Comparison of ENCODE assay signal across 6 cellular contexts in the genomic region with DNA sequence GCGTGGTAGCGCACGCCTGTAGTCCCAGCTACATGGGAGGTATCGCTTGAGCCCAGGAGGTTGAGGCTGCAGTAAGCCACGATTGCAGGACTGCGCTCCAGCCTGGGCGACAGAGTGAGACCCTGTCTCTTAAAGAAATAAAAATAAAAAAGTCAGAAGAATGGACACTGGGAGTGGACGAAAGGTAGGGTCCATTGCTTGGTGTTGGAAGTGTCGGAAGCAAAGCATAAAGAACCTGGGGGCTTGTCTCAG. TPM values are rescaled to one million over a fixed set of nuclear protein-coding genes. Genes with fewer than 3 reads are reported as not detected.
DNase-seq lines count a peak whose midpoint lies in the region; ATAC-seq and TF ChIP-seq lines count a peak whose summit lies in the region.

No MANE protein-coding gene starts in this region.

- peak overlapping the region; percentile 81 for H3K4me3 ChIP-seq in A673 (ENCODE audit: low read depth, low read length, poor library complexity, severe bottlenecking)
- H3K4me3 ChIP-seq in RWPE2 (ENCODE audit: severe bottlenecking) = peak overlapping the region; percentile 63
- peak overlapping the region; percentile 67 for H3K4me3 ChIP-seq in iPS-18a (ENCODE audit: low read length)

- H3K36me3 ChIP-seq in A673 (ENCODE audit: insufficient read depth, low read length, poor library complexity, severe bottlenecking) = peaks cover 16% of the 10 kb centered on the region
- no peaks in the 10 kb centered on the region for H3K36me3 ChIP-seq in RWPE2 (ENCODE audit: low read depth)
- no peaks in the 10 kb centered on the region for H3K36me3 ChIP-seq in iPS-18a (ENCODE audit: control insufficient read depth, low read depth, low read length)

- H3K9me3 ChIP-seq in A673 (ENCODE audit: low read depth, low read length, poor library complexity, severe bottlenecking) = no peaks in the 10 kb centered on the region
- H3K9me3 ChIP-seq in RWPE2 (ENCODE audit: severe bottlenecking) = peaks cover 2% of the 10 kb centered on the region
- H3K9me3 ChIP-seq in iPS-18a (ENCODE audit: control insufficient read depth, low read depth, low read length) = no peaks in the 10 kb centered on the region

- BruUV-seq in A673 (replicated peaks; lab: Mats Ljungman, UMichigan) = no TSS peak

- H3K27ac ChIP-seq in A673 (ENCODE audit: low read depth, low read length, poor library complexity, severe bottlenecking) = no peak overlapping the region
- H3K27ac ChIP-seq in RWPE2 (ENCODE audit: poor library complexity, severe bottlenecking) = no peak overlapping the region
- no peak overlapping the region for H3K27ac ChIP-seq in iPS-18a (ENCODE audit: low read length)

- CTCF ChIA-PET in A673 (lab: Charles Lee) = no interaction called here

- DNase-seq in A673 (ENCODE audit: low spot score) = no peak
- no peak for DNase-seq in RWPE2 (ENCODE audit: low spot score)
- no peak for DNase-seq in kidney glomerular epithelial cell (lab: John Stamatoyannopoulos, UW)

- H3K27me3 ChIP-seq in A673 (replicated peaks; ENCODE audit: insufficient read depth, low read depth, low read length, poor library complexity) (no peaks in the 10 kb centered on the region), RWPE2 (ENCODE audit: insufficient read depth, poor library complexity, severe bottlenecking) (no peaks in the 10 kb centered on the region), iPS-18a (ENCODE audit: control insufficient read depth, insufficient read depth, low read length) (peaks cover 21% of the 10 kb centered on the region)

- peaks cover 13% of the 10 kb centered on the region for H3K4me1 ChIP-seq in A673 (ENCODE audit: insufficient read depth, low read length, poor library complexity, severe bottlenecking)
- peaks cover 3% of the 10 kb centered on the region for H3K4me1 ChIP-seq in RWPE2 (ENCODE audit: insufficient read depth, poor library complexity, severe bottlenecking)
- peaks cover 17% of the 10 kb centered on the region for H3K4me1 ChIP-seq in iPS-18a (ENCODE audit: control insufficient read depth, low read depth, low read length)

- ATAC-seq in RWPE2 (ENCODE audit: low read depth) (no peak), HG02798 (IDR thresholded peaks at IDR 0.05; ENCODE audit: poor library complexity, unreplicated experiment) (no peak), HG03039 (IDR thresholded peaks at IDR 0.05; ENCODE audit: unreplicated experiment) (no peak)

- POLR2A ChIA-PET in A673 (lab: Charles Lee; ENCODE audit: low non-redundant PET) = no interaction called here

- intact Hi-C loops in A673 (cut with micrococcal nuclease; ENCODE audit: unreplicated experiment) = no loop called here

- TF ChIP-seq CTCF in A673 (conservative IDR thresholded peaks at IDR 0.05; ENCODE audit: low read depth, low read length) (no peak), RWPE2 (IDR thresholded peaks at IDR 0.05; ENCODE audit: poor library complexity, severe bottlenecking) (no peak)

- H3K9ac ChIP-seq in iPS-18a (ENCODE audit: low read length) = no peak overlapping the region

RNA-seq across cellular contexts. Expression of a gene that starts 0.4 kb away (rescaled TPM):
- 39.6 and 49.6 TPM in 2 replicates for total RNA-seq in A673 (2021)

RNA-seq across cellular contexts. Expression of a gene that starts 17.0 kb away (rescaled TPM):
- total RNA-seq in A673 (2021) = 38.4 and 44.8 TPM in 2 replicates

RNA-seq across cellular contexts. Expression of a gene that starts 18.1 kb away (rescaled TPM):
- total RNA-seq in A673 (2021) = 0.50 TPM in 1 of 2 replicates, not detected in the other

RNA-seq across cellular contexts. Expression of a gene that starts 26.6 kb away (rescaled TPM):
- 11.3 and 13.2 TPM in 2 replicates for total RNA-seq in A673 (2021)

RNA-seq across cellular contexts. Expression of a gene that starts 29.5 kb away (rescaled TPM):
- total RNA-seq in A673 (2021) = 58.8 and 67.7 TPM in 2 replicates
